17 cellular contexts compared by ENCODE assay signal in genomic region chr4:151691639-151692442, GRCh38.
DNase-seq lines count a peak whose midpoint lies in the region; ATAC-seq and TF ChIP-seq lines count a peak whose summit lies in the region.
"Had no signal": no experiment of that assay in that cellular context is flagged by ENCODE, and none has a peak within 500 bp of the region (broad histone marks: within the 10 kb centered on the region; RNA-seq: fewer than 3 reads in every experiment).

No MANE protein-coding gene starts in this region.

- no peak for TF ChIP-seq POLR2A in heart left ventricle (IDR thresholded peaks at IDR 0.05)

- peak; percentile 68 for DNase-seq in Right ventricle myocardium superior
- no peak for DNase-seq in left cardiac atrium
- DNase-seq in heart left ventricle: peak in 3 of 5 donors; percentile 47 to 67 (median 55)
- peak; percentile 24 to 71 for DNase-seq in psoas muscle
- DNase-seq in iPS-NIHi11 (ENCODE audit: low spot score): no peak
- DNase-seq in NCI-H345 (lab: John Stamatoyannopoulos, UW): no peak
- DNase-seq: activated CD4-positive, alpha-beta T cell treated with anti-CD3 and anti-CD28 coated beads, Interleukin-2, amount 50 U/mL, for 1 hour; effector CD8-positive, alpha-beta T cell; NCI-H1092 treated with DMSO at 0.1 percent for 48 hours; Peyer's patch; stimulated activated naive B cell treated with anti-CD40 and anti-IgM and Interleukin-4, amounts not matched to agents 10 μg/mL and 1 μg/mL and 100 μg/mL, for 72 hours; WERI-Rb-1 had no signal

- no peak for TF ChIP-seq CTCF in heart left ventricle (IDR thresholded peaks at IDR 0.05)
- no peak for TF ChIP-seq CTCF in psoas muscle (IDR thresholded peaks at IDR 0.05)

- intact Hi-C loops in Right ventricle myocardium superior (cut with DNase I): no loop called here
- intact Hi-C loops in left cardiac atrium (cut with DNase I): no loop called here
- intact Hi-C loops in heart left ventricle (cut with DNase I): loop anchor here in 2 of 10 donors (5.0 to 10.0 kb wide), 2 partner anchors 70 to 693 kb away; partner anchors contain the start of gene GATB (in 1 of the 2)
- intact Hi-C loops in psoas muscle (cut with DNase I): loop anchor here (2.0 to 5.0 kb wide), 2 partner anchors 35 to 51 kb away; no protein-coding TSS in a partner anchor

- ATAC-seq in Right ventricle myocardium superior (ENCODE audit: poor library complexity) (no peak), left cardiac atrium (no peak), heart left ventricle (peak in 3 of 4 donors; percentile 58 to 70 (median 67)), psoas muscle (peak; percentile 82 to 87 (median 84)), GM19467 (IDR thresholded peaks at IDR 0.05; ENCODE audit: unreplicated experiment) (no peak), GM19395 (IDR thresholded peaks at IDR 0.05; ENCODE audit: unreplicated experiment) (no peak)
- ATAC-seq: stimulated activated naive B cell treated with anti-CD40 and anti-IgM and Interleukin-4, amounts not matched to agents 10 μg/mL and 1 μg/mL and 100 μg/mL, for 72 hours had no signal

- H3K9me3 ChIP-seq in heart left ventricle (no peaks in the 10 kb centered on the region), psoas muscle (no peaks in the 10 kb centered on the region)
- H3K9me3 ChIP-seq: ascending aorta, Peyer's patch had no signal

- H3K4me3 ChIP-seq in heart left ventricle (no peak overlapping the region), psoas muscle (peak overlapping the region; percentile 28)
- H3K4me3 ChIP-seq: ascending aorta, Peyer's patch, SK-N-MC had no signal

- peaks cover 0 to 10% (median 0%) of the 10 kb centered on the region in 9 donors for H3K36me3 ChIP-seq in heart left ventricle
- H3K36me3 ChIP-seq in psoas muscle (ENCODE audit: insufficient read depth in 1 of 2, low read depth in 1 of 2): no peaks in the 10 kb centered on the region
- H3K36me3 ChIP-seq: ascending aorta, Peyer's patch, WERI-Rb-1 had no signal

- WGBS in heart left ventricle, 4 donors: 60 to 82% (median 66%) methylated on average over 13 to 14 of the region's 14 CpGs
- 39 to 53% (median 39%) methylated on average over 14 of the region's 14 CpGs for WGBS in psoas muscle, 3 donors

- H3K4me1 ChIP-seq in heart left ventricle (peaks cover 2 to 74% (median 50%) of the 10 kb centered on the region in 12 donors), psoas muscle (peaks cover 87% of the 10 kb centered on the region)
- H3K4me1 ChIP-seq: ascending aorta, Peyer's patch had no signal

- H3K27me3 ChIP-seq in heart left ventricle (no peaks in the 10 kb centered on the region), psoas muscle (ENCODE audit: insufficient read depth in 3 of 3, low read length in 2 of 3) (no peaks in the 10 kb centered on the region)
- H3K27me3 ChIP-seq: ascending aorta, Peyer's patch had no signal

- peak overlapping the region in 10 of 12 donors; percentile 34 to 84 (median 69) for H3K27ac ChIP-seq in heart left ventricle
- H3K27ac ChIP-seq in psoas muscle: peak overlapping the region; percentile 86
- H3K27ac ChIP-seq: ascending aorta, parathyroid adenoma, Peyer's patch, SK-N-MC, WERI-Rb-1 had no signal

Comparison
In these comparisons a context has a peak if more than half of its experiments do, and no peak if none do; other contexts are left out.
1. ATAC-seq: peak in heart left ventricle (3 of 4) and psoas muscle (4 of 4); none in Right ventricle myocardium superior (single experiment), left cardiac atrium (0 of 2), GM19467 (single experiment) and GM19395 (single experiment).
2. DNase-seq: peak in Right ventricle myocardium superior (single experiment), heart left ventricle (3 of 5) and psoas muscle (2 of 2); none in left cardiac atrium (single experiment), iPS-NIHi11 (single experiment) and NCI-H345 (single experiment).
3. intact Hi-C loops: an anchor here in psoas muscle (2.0 to 5.0 kb wide); none called in Right ventricle myocardium superior and left cardiac atrium.